ENCODE assay signal across 20 cellular contexts in the genomic region with DNA sequence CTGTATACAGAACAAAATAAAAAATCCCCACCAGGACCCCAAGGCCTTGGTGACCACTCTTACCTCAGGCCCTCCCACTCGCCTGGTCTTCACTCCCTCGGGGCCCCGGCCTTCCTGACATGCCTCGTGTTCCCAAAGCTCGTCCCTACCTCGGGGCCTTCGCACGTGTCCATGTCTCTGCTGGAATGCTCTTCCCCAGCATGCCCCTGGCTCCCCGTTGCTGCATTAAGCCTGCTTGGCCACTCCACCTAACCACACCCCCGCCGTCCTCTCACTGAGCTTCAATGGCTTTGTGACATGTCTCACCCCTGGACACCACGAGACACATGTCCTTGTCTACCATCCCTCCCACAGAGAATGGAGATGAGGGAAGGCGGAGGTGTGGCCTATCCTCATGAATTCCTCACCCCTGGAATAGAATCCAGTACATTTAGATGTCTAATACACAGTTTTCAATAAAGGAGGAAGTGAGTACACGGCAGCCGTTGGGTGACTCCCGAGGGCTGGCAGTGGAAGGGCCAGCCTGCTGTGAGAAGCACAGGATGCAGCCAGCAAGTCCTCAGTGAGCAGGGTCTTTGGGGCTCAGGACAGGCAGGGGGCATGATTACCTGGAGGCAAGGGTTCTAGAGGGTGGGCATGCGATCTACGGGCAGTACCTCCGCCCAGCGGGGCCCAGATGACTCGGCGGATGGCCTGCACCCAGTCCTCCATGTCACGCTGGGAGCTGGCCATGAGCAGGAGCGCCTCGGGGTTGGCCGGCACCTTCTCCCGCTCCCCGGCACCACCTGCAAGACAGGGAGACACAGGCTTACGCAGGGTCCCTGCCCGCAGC.
A peak's percentile ranks its signal among the peaks of the same experiment; 100 is the strongest.
DNase-seq lines count a peak whose midpoint lies in the region; ATAC-seq, FAIRE-seq and TF ChIP-seq lines count a peak whose summit lies in the region.
"Had no signal": no experiment of that assay in that cellular context is flagged by ENCODE, and none has a peak within 500 bp of the region (broad histone marks: within the 10 kb centered on the region; RNA-seq: fewer than 3 reads in every experiment).

No MANE protein-coding gene starts in this region.

- H3K4me3 ChIP-seq in Peyer's patch (no peak overlapping the region), kidney (ENCODE audit: low read length in 2 of 2) (no peak overlapping the region), upper lobe of right lung (no peak overlapping the region)
- H3K4me3 ChIP-seq: A549, esophagus squamous epithelium, transverse colon had no signal

- peak; percentile 52 for DNase-seq in activated effector memory CD4-positive, alpha-beta T cell treated with anti-CD3 and anti-CD28 coated beads, Interleukin-2, amount 50 U/mL, for 16 hours
- no peak for DNase-seq in activated effector memory CD4-positive, alpha-beta T cell treated with Interleukin-2 at 50 U/mL for 16 hours
- peak in 2 of 3 donors; percentile 9 to 32 for DNase-seq in Peyer's patch
- peak; percentile 65 for DNase-seq in kidney
- peak; percentile 45 for DNase-seq in upper lobe of right lung
- DNase-seq in NCI-H187 treated with DMSO at 0.1 percent for 48 hours (lab: John Stamatoyannopoulos, UW), result no peak
- DNase-seq in NCI-H2107 (lab: John Stamatoyannopoulos, UW), result no peak
- no peak for DNase-seq in NCI-H345 (lab: John Stamatoyannopoulos, UW)
- DNase-seq: activated CD4-positive, alpha-beta T cell treated with anti-CD3 and anti-CD28 coated beads for 4 hours; activated naive CD8-positive, alpha-beta T cell treated with anti-CD3 and anti-CD28 coated beads, Interleukin-2, amount 10 ng/mL, durations not matched to agents 7 days and 5 days; DMS79; esophagus squamous epithelium; glutamatergic neuron; KG1; NCI-H1417; stimulated activated naive CD4-positive, alpha-beta T cell; T-helper 17 cell; transverse colon had no signal

- TF ChIP-seq POLR2A in Peyer's patch (IDR thresholded peaks at IDR 0.05), result no peak

- H3K9me3 ChIP-seq in Peyer's patch, result no peaks in the 10 kb centered on the region
- H3K9me3 ChIP-seq in kidney (ENCODE audit: control insufficient read depth in 1 of 2, low read length in 2 of 2), result no peaks in the 10 kb centered on the region
- H3K9me3 ChIP-seq in upper lobe of right lung, result no peaks in the 10 kb centered on the region
- H3K9me3 ChIP-seq: A549, esophagus squamous epithelium, transverse colon had no signal

- H3K27ac ChIP-seq in Peyer's patch (no peak overlapping the region), kidney (ENCODE audit: low read depth in 2 of 2, low read length in 2 of 2) (no peak overlapping the region), upper lobe of right lung (no peak overlapping the region)
- H3K27ac ChIP-seq: A549, esophagus squamous epithelium, transverse colon had no signal

- H3K27me3 ChIP-seq in Peyer's patch (no peaks in the 10 kb centered on the region), upper lobe of right lung (no peaks in the 10 kb centered on the region)
- H3K27me3 ChIP-seq: transverse colon had no signal

- no peak for FAIRE-seq in kidney (lab: Jason Lieb, UNC)
- FAIRE-seq: A549 had no signal

- no peaks in the 10 kb centered on the region for H3K36me3 ChIP-seq in Peyer's patch
- no peaks in the 10 kb centered on the region for H3K36me3 ChIP-seq in kidney (ENCODE audit: control insufficient read depth in 1 of 2, insufficient read depth in 2 of 2, low read length in 2 of 2)
- no peaks in the 10 kb centered on the region for H3K36me3 ChIP-seq in upper lobe of right lung
- H3K36me3 ChIP-seq: esophagus squamous epithelium, transverse colon had no signal

- intact Hi-C loops in kidney (cut with DNase I) (no loop called here), upper lobe of right lung (cut with DNase I) (no loop called here)

- no peak for ATAC-seq in upper lobe of right lung
- ATAC-seq: A549; naive thymus-derived CD8-positive, alpha-beta T cell; T-helper 17 cell had no signal

- H3K9ac ChIP-seq in kidney (ENCODE audit: low read length in 2 of 2), result no peak overlapping the region

- no peaks in the 10 kb centered on the region for H3K4me1 ChIP-seq in Peyer's patch
- H3K4me1 ChIP-seq in kidney (ENCODE audit: control insufficient read depth in 1 of 2, insufficient read depth in 1 of 2, low read depth in 1 of 2, low read length in 2 of 2), result no peaks in the 10 kb centered on the region
- H3K4me1 ChIP-seq in upper lobe of right lung, result no peaks in the 10 kb centered on the region
- H3K4me1 ChIP-seq: A549, transverse colon had no signal

- TF ChIP-seq CTCF in Peyer's patch (IDR thresholded peaks at IDR 0.05) (no peak), kidney (IDR thresholded peaks at IDR 0.05; ENCODE audit: borderline replicate concordance, extremely low read depth, insufficient read depth) (no peak), upper lobe of right lung (IDR thresholded peaks at IDR 0.05) (no peak)

Comparison
In these comparisons a context has a peak if more than half of its experiments do, and no peak if none do; other contexts are left out.
1. DNase-seq: peak in activated effector memory CD4-positive, alpha-beta T cell treated with anti-CD3 and anti-CD28 coated beads, Interleukin-2, amount 50 U/mL, for 16 hours (single experiment), Peyer's patch (2 of 3), kidney (single experiment) and upper lobe of right lung (single experiment); none in activated effector memory CD4-positive, alpha-beta T cell treated with Interleukin-2 at 50 U/mL for 16 hours (single experiment), NCI-H187 treated with DMSO at 0.1 percent for 48 hours (single experiment), NCI-H2107 (single experiment) and NCI-H345 (single experiment).